In genomic region chr11:118437736-118438125, GRCh38 we compare ENCODE assay signal across 8 cellular contexts. TPM values are rescaled to one million over a fixed set of nuclear protein-coding genes. Genes with fewer than 3 reads are reported as not detected.
DNase-seq lines count a peak whose midpoint lies in the region; ATAC-seq, FAIRE-seq and TF ChIP-seq lines count a peak whose summit lies in the region.

No MANE protein-coding gene starts in this region.

- FAIRE-seq in small intestine (lab: Jason Lieb, UNC) = no peak

- H4K20me1 ChIP-seq in OCI-LY7 (ENCODE audit: insufficient read depth, low read length) = peaks cover 40% of the 10 kb centered on the region

- 0% methylated on average over 5 of the region's 5 CpGs for WGBS in small intestine, 3 donors

- H3K9me2 ChIP-seq in OCI-LY7 (ENCODE audit: insufficient read depth, low read length) = no peaks in the 10 kb centered on the region

- CTCF ChIA-PET in OCI-LY7 (lab: Charles Lee; ENCODE audit: unreplicated experiment) = no interaction called here

- no peak overlapping the region for H2AFZ ChIP-seq in OCI-LY7 (ENCODE audit: low read length)

- peak overlapping the region; percentile 91 to 97 (median 94) for H3K27ac Mint-ChIP-seq in immature natural killer cell

- H3K4me1 Mint-ChIP-seq in immature natural killer cell = peaks cover 63 to 70% of the 10 kb centered on the region in 2 donors

- POLR2A ChIA-PET in OCI-LY7 (lab: Charles Lee) = interaction anchor here (1.0 kb wide), 1 partner anchor 18 kb away, joined by 3 read pairs; no protein-coding TSS in a partner anchor

- H3K36me3 ChIP-seq in OCI-LY7 (ENCODE audit: insufficient read depth, low read length) (peaks cover 40% of the 10 kb centered on the region), small intestine (ENCODE audit: control insufficient read depth in 2 of 2, insufficient read depth in 2 of 2, low read length in 2 of 2) (no peaks in the 10 kb centered on the region)

- peak overlapping the region; percentile 85 for H3K4me2 ChIP-seq in OCI-LY7 (ENCODE audit: low read length)

- no peaks in the 10 kb centered on the region for H3K36me3 Mint-ChIP-seq in immature natural killer cell

- DNase-seq in NCI-H2107 treated with DMSO at 0.1 percent for 48 hours (lab: John Stamatoyannopoulos, UW; ENCODE audit: unreplicated experiment) (peak; percentile 59), NCI-H2107 (lab: John Stamatoyannopoulos, UW) (no peak), OCI-LY7 (ENCODE audit: low spot score) (peak; percentile 48), amniotic epithelial cell (ENCODE audit: low read depth) (peak; percentile 16), immature natural killer cell (peak in 2 of 3 donors; percentile 12 to 22), small intestine (peak; percentile 74), NCI-H446 (lab: John Stamatoyannopoulos, UW) (no peak)

- H3K27me3 ChIP-seq in small intestine (ENCODE audit: control insufficient read depth in 2 of 2, insufficient read depth in 2 of 2, low read length in 2 of 2) = no peaks in the 10 kb centered on the region

- no peaks in the 10 kb centered on the region for H3K9me3 ChIP-seq in OCI-LY7 (ENCODE audit: low read length)
- H3K9me3 ChIP-seq in small intestine (ENCODE audit: control insufficient read depth, low read depth) = no peaks in the 10 kb centered on the region

- H3K79me2 ChIP-seq in OCI-LY7 (ENCODE audit: insufficient read depth, low read depth, low read length) = peaks cover 62% of the 10 kb centered on the region

- peaks cover 6 to 22% (median 21%) of the 10 kb centered on the region in 3 donors for H3K27me3 Mint-ChIP-seq in immature natural killer cell (ENCODE audit: low read depth in 3 of 3)

- intact Hi-C loops in OCI-LY7 (cut with micrococcal nuclease; ENCODE audit: unreplicated experiment) = loop anchor here (5.0 kb wide), 3 partner anchors 75 to 430 kb away; partner anchors contain the start of gene ARCN1

- TF ChIP-seq CTCF in OCI-LY7 (conservative IDR thresholded peaks at IDR 0.05; ENCODE audit: low read length) = no peak

- peak overlapping the region; percentile 86 to 95 (median 93) for H3K4me3 Mint-ChIP-seq in immature natural killer cell

- H3K4me3 ChIP-seq in OCI-LY7 (ENCODE audit: low read depth, low read length, poor library complexity, severe bottlenecking) (peak overlapping the region; percentile 87), small intestine (ENCODE audit: low read depth in 1 of 2, low read length in 2 of 2) (peak overlapping the region in 1 of 2 donors; percentile 100)

- H3K27ac ChIP-seq in OCI-LY7 (ENCODE audit: low read depth, low read length, poor library complexity, severe bottlenecking) (peak overlapping the region; percentile 63), small intestine (ENCODE audit: low read depth in 1 of 2, low read length in 1 of 2) (peak overlapping the region; percentile 66 to 82)

- no peak for ATAC-seq in GM21786 (IDR thresholded peaks at IDR 0.05; ENCODE audit: unreplicated experiment)

- H3K4me1 ChIP-seq in OCI-LY7 (ENCODE audit: insufficient read depth, low read length, poor library complexity, severe bottlenecking) = peaks cover 49% of the 10 kb centered on the region
- peaks cover 4 to 13% of the 10 kb centered on the region in 2 donors for H3K4me1 ChIP-seq in small intestine (ENCODE audit: control insufficient read depth in 2 of 2, insufficient read depth in 1 of 2, low read depth in 1 of 2, low read length in 1 of 2)

- BruUV-seq in OCI-LY7 (replicated peaks; lab: Mats Ljungman, UMichigan) = no TSS peak

- no peaks in the 10 kb centered on the region for H3K9me3 Mint-ChIP-seq in immature natural killer cell

RNA-seq across cellular contexts. Expression of gene KMT2A, which starts 1.4 kb away (rescaled TPM):
- 55.8 and 58.8 TPM in 2 replicates for total RNA-seq in OCI-LY7 (2014; rRNA removed; shearing (Covaris generic))
- total RNA-seq in OCI-LY7 (2022) = 90.0 and 96.4 TPM in 2 replicates
- polyA plus RNA-seq in immature natural killer cell (10 to 100 TPM in 1 of 3 donors, 1 to 10 TPM in 2; 3.2 to 22.5 (median 6.6) TPM), small intestine (10 to 100 TPM in 1 of 3 donors, 1 to 10 TPM in 2; 7.3 to 11.4 (median 7.6) TPM)

RNA-seq across cellular contexts. Expression of gene ATP5MG, which starts 36.3 kb away (rescaled TPM):
- total RNA-seq in OCI-LY7 (2014; rRNA removed; shearing (Covaris generic)) = 212 and 222 TPM in 2 replicates
- total RNA-seq in OCI-LY7 (2022) = 266 and 294 TPM in 2 replicates
- 100 to 1,000 TPM; 448 to 825 (median 551) TPM for polyA plus RNA-seq in immature natural killer cell
- polyA plus RNA-seq in small intestine = 100 to 1,000 TPM; 234 to 332 (median 329) TPM

Comparison
In these comparisons a context has a peak if more than half of its experiments do, and no peak if none do; other contexts are left out.
1. DNase-seq: peak in NCI-H2107 treated with DMSO at 0.1 percent for 48 hours (single experiment), OCI-LY7 (single experiment), amniotic epithelial cell (single experiment), immature natural killer cell (2 of 3) and small intestine (single experiment); none in NCI-H2107 (single experiment) and NCI-H446 (0 of 2).